In the genomic region with DNA sequence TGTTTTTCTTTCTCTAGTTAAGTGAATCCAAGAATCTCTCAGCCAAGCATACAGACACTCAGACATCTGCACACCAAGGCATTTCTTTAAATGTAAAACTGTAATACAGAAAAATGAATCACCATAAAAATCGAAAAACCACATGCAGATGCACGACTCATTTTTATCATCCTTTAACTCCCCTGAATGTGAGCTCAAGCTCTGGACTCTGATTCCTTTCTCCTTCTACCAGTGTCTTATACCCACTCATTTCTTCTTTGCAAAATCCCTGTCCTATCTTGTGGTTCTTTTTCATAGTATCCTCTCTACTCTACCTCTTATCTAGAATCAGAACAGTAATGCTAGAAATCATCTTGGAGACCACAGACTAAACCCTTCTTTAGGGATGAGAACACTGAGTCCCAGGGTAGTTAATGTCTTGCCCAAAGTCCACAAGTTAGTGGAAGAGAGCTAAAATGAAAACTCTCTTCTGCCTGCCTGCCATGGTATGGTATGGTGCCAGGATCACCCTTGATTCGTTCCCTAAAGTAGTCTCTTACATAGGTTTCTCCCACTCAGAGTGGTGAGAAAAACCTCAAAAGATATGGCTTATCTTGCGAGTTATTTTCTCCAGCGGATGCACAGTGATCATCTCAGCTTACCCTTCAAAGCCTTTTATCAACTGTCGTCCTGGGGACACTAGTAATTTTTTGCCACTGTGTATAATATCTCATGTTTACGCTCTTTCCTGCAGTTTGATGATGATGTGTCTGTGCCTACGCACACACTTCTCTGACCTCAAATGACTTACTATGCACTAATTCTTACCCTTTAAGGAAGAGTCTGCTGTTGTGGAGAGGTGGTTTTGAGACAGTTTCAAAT, we compare ENCODE assay signal across 1 cellular context.
TF ChIP-seq lines count a peak whose summit lies in the region.

No MANE protein-coding gene starts in this region.

TF ChIP-seq in SK-N-SH treated with all-trans-retinoic acid at 6 μM for 48 hours, 23 proteins besides CTCF, POLR2A, EP300 and RAD21 (continued from another document):
- TF ChIP-seq ISL1 (CRISPR knock-in tag; IDR thresholded peaks at IDR 0.05) (no peak), PPARA (CRISPR knock-in tag; IDR thresholded peaks at IDR 0.05; ENCODE audit: borderline replicate concordance) (no peak), BACH2 (CRISPR knock-in tag; IDR thresholded peaks at IDR 0.05; ENCODE audit: borderline replicate concordance) (no peak), TCF4 (CRISPR knock-in tag; IDR thresholded peaks at IDR 0.05; ENCODE audit: borderline replicate concordance) (no peak), ZFP3 (CRISPR knock-in tag; IDR thresholded peaks at IDR 0.05) (no peak), OSR1 (CRISPR knock-in tag; IDR thresholded peaks at IDR 0.05) (no peak), SNAI2 (CRISPR knock-in tag; IDR thresholded peaks at IDR 0.05) (no peak), RARB (CRISPR knock-in tag; IDR thresholded peaks at IDR 0.05) (no peak), ZNF565 (CRISPR knock-in tag; conservative IDR thresholded peaks at IDR 0.05; ENCODE audit: low read depth) (no peak), GLIS3 (CRISPR knock-in tag; IDR thresholded peaks at IDR 0.05) (no peak), ESRRG (CRISPR knock-in tag; IDR thresholded peaks at IDR 0.05) (no peak), ZC3H10 (CRISPR knock-in tag; IDR thresholded peaks at IDR 0.05) (no peak), CSDC2 (CRISPR knock-in tag; IDR thresholded peaks at IDR 0.05) (no peak), ZNF8 (CRISPR knock-in tag; IDR thresholded peaks at IDR 0.05) (no peak), ZNF70 (CRISPR knock-in tag; IDR thresholded peaks at IDR 0.05) (no peak)
- TF ChIP-seq, protein P1, sequence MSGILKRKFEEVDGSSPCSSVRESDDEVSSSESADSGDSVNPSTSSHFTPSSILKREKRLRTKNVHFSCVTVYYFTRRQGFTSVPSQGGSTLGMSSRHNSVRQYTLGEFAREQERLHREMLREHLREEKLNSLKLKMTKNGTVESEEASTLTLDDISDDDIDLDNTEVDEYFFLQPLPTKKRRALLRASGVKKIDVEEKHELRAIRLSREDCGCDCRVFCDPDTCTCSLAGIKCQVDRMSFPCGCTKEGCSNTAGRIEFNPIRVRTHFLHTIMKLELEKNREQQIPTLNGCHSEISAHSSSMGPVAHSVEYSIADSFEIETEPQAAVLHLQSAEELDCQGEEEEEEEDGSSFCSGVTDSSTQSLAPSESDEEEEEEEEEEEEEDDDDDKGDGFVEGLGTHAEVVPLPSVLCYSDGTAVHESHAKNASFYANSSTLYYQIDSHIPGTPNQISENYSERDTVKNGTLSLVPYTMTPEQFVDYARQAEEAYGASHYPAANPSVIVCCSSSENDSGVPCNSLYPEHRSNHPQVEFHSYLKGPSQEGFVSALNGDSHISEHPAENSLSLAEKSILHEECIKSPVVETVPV (CRISPR knock-in tag; IDR thresholded peaks at IDR 0.05) = no peak
- TF ChIP-seq, protein P2, sequence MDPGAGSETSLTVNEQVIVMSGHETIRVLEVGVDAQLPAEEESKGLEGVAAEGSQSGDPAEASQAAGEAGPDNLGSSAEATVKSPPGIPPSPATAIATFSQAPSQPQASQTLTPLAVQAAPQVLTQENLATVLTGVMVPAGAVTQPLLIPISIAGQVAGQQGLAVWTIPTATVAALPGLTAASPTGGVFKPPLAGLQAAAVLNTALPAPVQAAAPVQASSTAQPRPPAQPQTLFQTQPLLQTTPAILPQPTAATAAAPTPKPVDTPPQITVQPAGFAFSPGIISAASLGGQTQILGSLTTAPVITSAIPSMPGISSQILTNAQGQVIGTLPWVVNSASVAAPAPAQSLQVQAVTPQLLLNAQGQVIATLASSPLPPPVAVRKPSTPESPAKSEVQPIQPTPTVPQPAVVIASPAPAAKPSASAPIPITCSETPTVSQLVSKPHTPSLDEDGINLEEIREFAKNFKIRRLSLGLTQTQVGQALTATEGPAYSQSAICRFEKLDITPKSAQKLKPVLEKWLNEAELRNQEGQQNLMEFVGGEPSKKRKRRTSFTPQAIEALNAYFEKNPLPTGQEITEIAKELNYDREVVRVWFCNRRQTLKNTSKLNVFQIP (CRISPR knock-in tag; IDR thresholded peaks at IDR 0.05; ENCODE audit: borderline replicate concordance, low read depth) = no peak
- TF ChIP-seq, protein P3, sequence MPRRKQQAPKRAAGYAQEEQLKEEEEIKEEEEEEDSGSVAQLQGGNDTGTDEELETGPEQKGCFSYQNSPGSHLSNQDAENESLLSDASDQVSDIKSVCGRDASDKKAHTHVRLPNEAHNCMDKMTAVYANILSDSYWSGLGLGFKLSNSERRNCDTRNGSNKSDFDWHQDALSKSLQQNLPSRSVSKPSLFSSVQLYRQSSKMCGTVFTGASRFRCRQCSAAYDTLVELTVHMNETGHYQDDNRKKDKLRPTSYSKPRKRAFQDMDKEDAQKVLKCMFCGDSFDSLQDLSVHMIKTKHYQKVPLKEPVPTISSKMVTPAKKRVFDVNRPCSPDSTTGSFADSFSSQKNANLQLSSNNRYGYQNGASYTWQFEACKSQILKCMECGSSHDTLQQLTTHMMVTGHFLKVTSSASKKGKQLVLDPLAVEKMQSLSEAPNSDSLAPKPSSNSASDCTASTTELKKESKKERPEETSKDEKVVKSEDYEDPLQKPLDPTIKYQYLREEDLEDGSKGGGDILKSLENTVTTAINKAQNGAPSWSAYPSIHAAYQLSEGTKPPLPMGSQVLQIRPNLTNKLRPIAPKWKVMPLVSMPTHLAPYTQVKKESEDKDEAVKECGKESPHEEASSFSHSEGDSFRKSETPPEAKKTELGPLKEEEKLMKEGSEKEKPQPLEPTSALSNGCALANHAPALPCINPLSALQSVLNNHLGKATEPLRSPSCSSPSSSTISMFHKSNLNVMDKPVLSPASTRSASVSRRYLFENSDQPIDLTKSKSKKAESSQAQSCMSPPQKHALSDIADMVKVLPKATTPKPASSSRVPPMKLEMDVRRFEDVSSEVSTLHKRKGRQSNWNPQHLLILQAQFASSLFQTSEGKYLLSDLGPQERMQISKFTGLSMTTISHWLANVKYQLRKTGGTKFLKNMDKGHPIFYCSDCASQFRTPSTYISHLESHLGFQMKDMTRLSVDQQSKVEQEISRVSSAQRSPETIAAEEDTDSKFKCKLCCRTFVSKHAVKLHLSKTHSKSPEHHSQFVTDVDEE (CRISPR knock-in tag; IDR thresholded peaks at IDR 0.05) = no peak
- TF ChIP-seq, protein P4, sequence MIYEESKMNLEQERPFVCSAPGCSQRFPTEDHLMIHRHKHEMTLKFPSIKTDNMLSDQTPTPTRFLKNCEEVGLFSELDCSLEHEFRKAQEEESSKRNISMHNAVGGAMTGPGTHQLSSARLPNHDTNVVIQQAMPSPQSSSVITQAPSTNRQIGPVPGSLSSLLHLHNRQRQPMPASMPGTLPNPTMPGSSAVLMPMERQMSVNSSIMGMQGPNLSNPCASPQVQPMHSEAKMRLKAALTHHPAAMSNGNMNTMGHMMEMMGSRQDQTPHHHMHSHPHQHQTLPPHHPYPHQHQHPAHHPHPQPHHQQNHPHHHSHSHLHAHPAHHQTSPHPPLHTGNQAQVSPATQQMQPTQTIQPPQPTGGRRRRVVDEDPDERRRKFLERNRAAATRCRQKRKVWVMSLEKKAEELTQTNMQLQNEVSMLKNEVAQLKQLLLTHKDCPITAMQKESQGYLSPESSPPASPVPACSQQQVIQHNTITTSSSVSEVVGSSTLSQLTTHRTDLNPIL (CRISPR knock-in tag; IDR thresholded peaks at IDR 0.05; ENCODE audit: low read depth) = no peak
